7 cellular contexts compared by ENCODE assay signal in genomic region chr4:2482693-2483092, GRCh38. TPM values are rescaled to one million over a fixed set of nuclear protein-coding genes. Genes with fewer than 3 reads are reported as not detected.
DNase-seq lines count a peak whose midpoint lies in the region; ATAC-seq, FAIRE-seq and TF ChIP-seq lines count a peak whose summit lies in the region.

No MANE protein-coding gene starts in this region.

- ATAC-seq in GM18520 (IDR thresholded peaks at IDR 0.05; ENCODE audit: unreplicated experiment) (peak; percentile 31), HG03097 (IDR thresholded peaks at IDR 0.05; ENCODE audit: low FRiP score, unreplicated experiment) (peak; percentile 47), GM19328 (IDR thresholded peaks at IDR 0.05; ENCODE audit: unreplicated experiment) (no peak)

- H3K79me2 ChIP-seq in astrocyte (ENCODE audit: insufficient read depth, low read length), result peaks cover 99% of the 10 kb centered on the region

- H3K36me3 ChIP-seq in astrocyte (ENCODE audit: insufficient read depth, low read length), result no peaks in the 10 kb centered on the region

- peak; percentile 55 for DNase-seq in astrocyte (ENCODE audit: low read depth)
- peak; percentile 30 for DNase-seq in kidney tubule cell (ENCODE audit: low spot score)
- DNase-seq in superior temporal gyrus (ENCODE audit: extremely low spot score), result peak; percentile 43
- no peak for DNase-seq in stimulated activated CD4-positive, alpha-beta T cell treated with anti-CD3 and anti-CD28 coated beads, Interleukin-1b, Interleukin-23, amount 100 ng/mL, for 48 hours

- H3K27ac ChIP-seq in astrocyte (ENCODE audit: low read depth, low read length), result no peak overlapping the region

- no peak overlapping the region for H2AFZ ChIP-seq in astrocyte (ENCODE audit: low read depth, low read length)

- H3K4me3 Mint-ChIP-seq in astrocyte (ENCODE audit: unreplicated experiment), result no peak overlapping the region

- peaks cover 19% of the 10 kb centered on the region for H3K4me1 ChIP-seq in astrocyte (ENCODE audit: insufficient read depth, low read length)

- H3K9me3 Mint-ChIP-seq in astrocyte (ENCODE audit: unreplicated experiment), result no peaks in the 10 kb centered on the region

- H3K27ac Mint-ChIP-seq in astrocyte (ENCODE audit: unreplicated experiment), result no peak overlapping the region

- peak overlapping the region; percentile 21 for H3K9ac ChIP-seq in astrocyte (ENCODE audit: low read length)

- H3K4me3 ChIP-seq in astrocyte (ENCODE audit: insufficient read depth, low read depth, low read length), result no peak overlapping the region

- peaks cover 95% of the 10 kb centered on the region for H4K20me1 ChIP-seq in astrocyte (ENCODE audit: insufficient read depth, low read length)

- peak overlapping the region; percentile 34 for H3K4me2 ChIP-seq in astrocyte (ENCODE audit: low read length)

- H3K36me3 Mint-ChIP-seq in astrocyte (ENCODE audit: low read depth, unreplicated experiment), result peaks cover 6% of the 10 kb centered on the region

- no peaks in the 10 kb centered on the region for H3K27me3 ChIP-seq in astrocyte (ENCODE audit: insufficient read depth, low read length)

- no peaks in the 10 kb centered on the region for H3K27me3 Mint-ChIP-seq in astrocyte (ENCODE audit: low read depth, unreplicated experiment)

- TF ChIP-seq CTCF in astrocyte (IDR thresholded peaks at IDR 0.05; ENCODE audit: insufficient read depth, low read depth, low read length), result no peak

- H3K9me3 ChIP-seq in astrocyte (ENCODE audit: insufficient read depth, low read depth, low read length), result no peaks in the 10 kb centered on the region

- FAIRE-seq in astrocyte (lab: Jason Lieb, UNC), result no peak

- peaks cover 26% of the 10 kb centered on the region for H3K4me1 Mint-ChIP-seq in astrocyte (ENCODE audit: low read depth, unreplicated experiment)

RNA-seq across cellular contexts. Expression of gene RNF4, which starts 13.8 kb away (rescaled TPM):
- 73.6 and 77.2 TPM in 2 replicates for total RNA-seq in astrocyte

RNA-seq across cellular contexts. Expression of gene FAM193A, which starts 53.8 kb away (rescaled TPM):
- 27.1 and 28.8 TPM in 2 replicates for total RNA-seq in astrocyte
